14 cellular contexts compared by ENCODE assay signal in the genomic region with DNA sequence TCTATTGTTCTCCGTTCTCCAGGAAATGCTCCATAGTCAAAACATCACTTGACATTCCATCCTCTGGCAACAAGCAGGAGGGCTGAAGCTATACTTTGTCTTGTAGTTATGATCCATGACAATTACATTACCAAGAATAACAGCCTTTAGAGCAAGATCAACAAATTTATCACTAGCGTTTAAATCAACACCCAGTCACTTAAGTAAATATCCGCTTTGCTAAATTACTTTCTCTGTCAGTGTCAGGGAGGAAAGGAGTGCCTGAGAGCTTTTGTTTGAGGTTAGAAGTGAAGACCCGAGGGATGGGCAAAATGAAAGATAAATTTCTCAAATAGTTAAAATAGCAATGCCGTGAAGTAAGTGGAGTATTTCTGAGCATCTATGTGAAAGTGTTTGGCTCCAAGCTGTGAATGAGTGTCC.
DNase-seq lines count a peak whose midpoint lies in the region; ATAC-seq lines count a peak whose summit lies in the region.
"Had no signal": no experiment of that assay in that cellular context is flagged by ENCODE, and none has a peak within 500 bp of the region (broad histone marks: within the 10 kb centered on the region; RNA-seq: fewer than 3 reads in every experiment).

No MANE protein-coding gene starts in this region.

- peak; percentile 86 for ATAC-seq in left colon
- ATAC-seq in HG02610 (IDR thresholded peaks at IDR 0.05; ENCODE audit: unreplicated experiment) = no peak
- ATAC-seq in HG03521 (IDR thresholded peaks at IDR 0.05; ENCODE audit: unreplicated experiment) = no peak
- ATAC-seq in esophagus mucosa = no peak
- ATAC-seq in HG02852 (IDR thresholded peaks at IDR 0.05; ENCODE audit: unreplicated experiment) = no peak
- ATAC-seq: activated CD8-positive, alpha-beta T cell treated with anti-CD3 and anti-CD28 coated beads for 36 hours; HCT116 had no signal

- in situ Hi-C loops in SK-MEL-5 (cut with HindIII; ENCODE audit: low pct_unique_long_range_greater_than_20kb, low sequenced_read_pairs) = no loop called here

- DNase-seq in COLO668 (lab: John Stamatoyannopoulos, UW; ENCODE audit: unreplicated experiment) (peak; percentile 30), NCI-H1436 treated with DMSO at 0.1 percent for 48 hours (lab: John Stamatoyannopoulos, UW) (peak; percentile 69), SK-MEL-5 (ENCODE audit: low read depth, low spot score) (peak; percentile 19), left colon (no peak)
- DNase-seq: activated CD8-positive, alpha-beta T cell treated with anti-CD3 and anti-CD28 coated beads for 36 hours; amygdala; NCI-H1048; SIG-M5; upper lobe of left lung had no signal

- intact Hi-C loops in left colon (cut with DNase I, micrococcal nuclease) = no loop called here

Comparison
In these comparisons a context has a peak if more than half of its experiments do, and no peak if none do; other contexts are left out.
1. DNase-seq: peak in COLO668 (single experiment), NCI-H1436 treated with DMSO at 0.1 percent for 48 hours (single experiment) and SK-MEL-5 (single experiment); none in left colon (0 of 2).